In genomic region chr11:997907-998306, GRCh38 we compare ENCODE assay signal across 27 cellular contexts. TPM values are rescaled to one million over a fixed set of nuclear protein-coding genes. Genes with fewer than 3 reads are reported as not detected.
DNase-seq lines count a peak whose midpoint lies in the region; ATAC-seq and TF ChIP-seq lines count a peak whose summit lies in the region.
"Had no signal": no experiment of that assay in that cellular context is flagged by ENCODE, and none has a peak within 500 bp of the region (broad histone marks: within the 10 kb centered on the region; RNA-seq: fewer than 3 reads in every experiment).

No MANE protein-coding gene starts in this region.

- no peak overlapping the region for H3K4me3 ChIP-seq in left ventricle myocardium inferior
- H3K4me3 ChIP-seq in BLaER1: no peak overlapping the region
- no peak overlapping the region for H3K4me3 ChIP-seq in WERI-Rb-1 (ENCODE audit: low read depth, low read length)
- H3K4me3 ChIP-seq: A549, GM12878 had no signal

- peak; percentile 36 to 60 for ATAC-seq in left cardiac atrium
- ATAC-seq in HG02610 (IDR thresholded peaks at IDR 0.05; ENCODE audit: unreplicated experiment): no peak
- ATAC-seq: A549, GM12878 had no signal

- H3K27me3 ChIP-seq in left ventricle myocardium inferior (ENCODE audit: low read depth): no peaks in the 10 kb centered on the region
- H3K27me3 ChIP-seq in BLaER1: no peaks in the 10 kb centered on the region
- no peaks in the 10 kb centered on the region for H3K27me3 ChIP-seq in WERI-Rb-1 (ENCODE audit: insufficient read depth, low read depth, severe bottlenecking)

- H3K27ac ChIP-seq in left ventricle myocardium inferior (replicated peaks) (no peak overlapping the region), BLaER1 (no peak overlapping the region), WERI-Rb-1 (peak overlapping the region; percentile 90; the same call in 1 of the 2 replicates)
- H3K27ac ChIP-seq: 22Rv1, A549 had no signal

- H3K36me3 ChIP-seq in left ventricle myocardium inferior: peaks cover 76% of the 10 kb centered on the region
- H3K36me3 ChIP-seq in BLaER1: peaks cover 73% of the 10 kb centered on the region
- H3K36me3 ChIP-seq in WERI-Rb-1: peaks cover 63% of the 10 kb centered on the region

- H3K9me3 ChIP-seq in left ventricle myocardium inferior (replicated peaks) (no peaks in the 10 kb centered on the region), BLaER1 (no peaks in the 10 kb centered on the region), WERI-Rb-1 (ENCODE audit: severe bottlenecking) (no peaks in the 10 kb centered on the region)
- H3K9me3 ChIP-seq: A549 had no signal

- no peak for DNase-seq in left cardiac atrium
- no peak for DNase-seq in left ventricle myocardium inferior
- DNase-seq in WERI-Rb-1: no peak
- no peak for DNase-seq in HFFc6
- DNase-seq: AML-193; C1 segment of cervical spinal cord; CD4-positive, alpha-beta memory T cell; CD4-positive, CD25-positive, alpha-beta regulatory T cell; CD8-positive, alpha-beta memory T cell; COR-L47; DMS 273 treated with DMSO at 0.1 percent for 48 hours; DMS153; DMS53; DMS79; DND-41; EL; GDM1 had no signal

- TF ChIP-seq CTCF in left ventricle myocardium inferior (IDR thresholded peaks at IDR 0.05; ENCODE audit: borderline replicate concordance) (no peak), WERI-Rb-1 (IDR thresholded peaks at IDR 0.05; ENCODE audit: low read depth, low read length) (no peak), HFFc6 (IDR thresholded peaks at IDR 0.05) (no peak)

- no peaks in the 10 kb centered on the region for H3K9me3 Mint-ChIP-seq in HFFc6
- H3K9me3 Mint-ChIP-seq: CD8-positive, alpha-beta memory T cell had no signal

- H3K4me1 ChIP-seq in left ventricle myocardium inferior: peaks cover 11% of the 10 kb centered on the region
- peaks cover 86% of the 10 kb centered on the region for H3K4me1 ChIP-seq in BLaER1
- H3K4me1 ChIP-seq: A549 had no signal

- H3K27ac Mint-ChIP-seq in HFFc6: no peak overlapping the region
- H3K27ac Mint-ChIP-seq: B cell, CD14-positive monocyte had no signal

- no peaks in the 10 kb centered on the region for H4K20me1 ChIP-seq in BLaER1

- no peaks in the 10 kb centered on the region for H3K4me1 Mint-ChIP-seq in HFFc6 (ENCODE audit: low read depth)

- peaks cover 20% of the 10 kb centered on the region for H3K36me3 Mint-ChIP-seq in HFFc6 (ENCODE audit: low read depth)

- intact Hi-C loops in left cardiac atrium (cut with DNase I) (no loop called here), left ventricle myocardium inferior (cut with micrococcal nuclease) (no loop called here)

- H3K4me3 Mint-ChIP-seq in HFFc6: no peak overlapping the region
- H3K4me3 Mint-ChIP-seq: B cell; CD14-positive monocyte; CD4-positive, alpha-beta memory T cell; CD4-positive, CD25-positive, alpha-beta regulatory T cell; CD8-positive, alpha-beta memory T cell had no signal

- H3K4me2 ChIP-seq in BLaER1: peak overlapping the region; percentile 17; the same call in 1 of the 2 replicates
- H3K4me2 ChIP-seq: A549 had no signal

- no peak overlapping the region for H3K9ac ChIP-seq in BLaER1

- peaks cover 3% of the 10 kb centered on the region; the same call in 1 of the 2 replicates for H3K27me3 Mint-ChIP-seq in HFFc6 (ENCODE audit: insufficient read depth)
- H3K27me3 Mint-ChIP-seq: B cell; CD4-positive, alpha-beta memory T cell; CD4-positive, CD25-positive, alpha-beta regulatory T cell; CD8-positive, alpha-beta memory T cell had no signal

RNA-seq across cellular contexts. Expression of gene MUC6, which starts 38.6 kb away (rescaled TPM):
- total RNA-seq in left cardiac atrium (not detected), left ventricle myocardium inferior (not detected)
- total RNA-seq in HFFc6 (2021; fragmentation: NEBNext Ultra II Directional; extraction: Animal tissue kit (Norgen Biotek cat#: 25700)): not detected
- total RNA-seq: A172; B cell; CD4-positive, alpha-beta memory T cell; CD4-positive, CD25-positive, alpha-beta regulatory T cell; CD8-positive, alpha-beta memory T cell; Daoy; G401 had no signal
